Comparison of ENCODE assay signal across 9 cellular contexts in genomic region chr14:92651793-92652382, GRCh38.
DNase-seq lines count a peak whose midpoint lies in the region; ATAC-seq and TF ChIP-seq lines count a peak whose summit lies in the region.
"Had no signal": no experiment of that assay in that cellular context is flagged by ENCODE, and none has a peak within 500 bp of the region (broad histone marks: within the 10 kb centered on the region; RNA-seq: fewer than 3 reads in every experiment).

No MANE protein-coding gene starts in this region.

- H3K4me1 ChIP-seq in gastroesophageal sphincter, result peaks cover 0 to 56% (median 13%) of the 10 kb centered on the region in 3 donors

- peak in 1 of 2 donors; percentile 33 for TF ChIP-seq POLR2A in gastroesophageal sphincter (IDR thresholded peaks at IDR 0.05)

- TF ChIP-seq CTCF in GM12875 (IDR thresholded peaks at IDR 0.05; ENCODE audit: borderline replicate concordance, insufficient read depth, low read depth, low read length) (no peak), gastroesophageal sphincter (IDR thresholded peaks at IDR 0.05) (no peak)

- TF ChIP-seq EP300 in gastroesophageal sphincter (IDR thresholded peaks at IDR 0.05), result no peak

- peaks cover 0 to 33% of the 10 kb centered on the region in 2 donors for H3K36me3 ChIP-seq in gastroesophageal sphincter

- WGBS in gastroesophageal sphincter (ENCODE audit: low coverage in 1 of 2), 2 donors, result 100% methylated on average over 1 of the region's 25 CpGs; no CpG with 5 or more reads in 1 of the 2 donors

- no peak for ATAC-seq in gastroesophageal sphincter
- no peak for ATAC-seq in GM21360 (IDR thresholded peaks at IDR 0.05; ENCODE audit: unreplicated experiment)

- H3K27me3 ChIP-seq in gastroesophageal sphincter, result no peaks in the 10 kb centered on the region

- peak overlapping the region; percentile 75 for H3K4me3 ChIP-seq in GM12875 (ENCODE audit: low read depth, low read length)
- peak overlapping the region in 1 of 2 donors; percentile 41 for H3K4me3 ChIP-seq in gastroesophageal sphincter
- peak overlapping the region; percentile 25 to 42 (median 29) for H3K4me3 ChIP-seq in skin epidermis

- DNase-seq in T-helper 9 cell (peak; percentile 19), amniotic stem cell (lab: John Stamatoyannopoulos, UW) (no peak), HUDEP-2 (lab: John Stamatoyannopoulos, UW; ENCODE audit: unreplicated experiment in 76 of 76) (no peak), GM19238 (ENCODE audit: insufficient read length, low spot score) (no peak)
- DNase-seq: kidney glomerular epithelial cell had no signal

- H3K27ac ChIP-seq in gastroesophageal sphincter (peak overlapping the region in 3 of 4 donors; percentile 87 to 95 (median 94)), skin epidermis (peak overlapping the region in 20 of 21 experiments; percentile 55 to 91 (median 80))

- no peaks in the 10 kb centered on the region for H3K9me3 ChIP-seq in gastroesophageal sphincter
